In the genomic region with DNA sequence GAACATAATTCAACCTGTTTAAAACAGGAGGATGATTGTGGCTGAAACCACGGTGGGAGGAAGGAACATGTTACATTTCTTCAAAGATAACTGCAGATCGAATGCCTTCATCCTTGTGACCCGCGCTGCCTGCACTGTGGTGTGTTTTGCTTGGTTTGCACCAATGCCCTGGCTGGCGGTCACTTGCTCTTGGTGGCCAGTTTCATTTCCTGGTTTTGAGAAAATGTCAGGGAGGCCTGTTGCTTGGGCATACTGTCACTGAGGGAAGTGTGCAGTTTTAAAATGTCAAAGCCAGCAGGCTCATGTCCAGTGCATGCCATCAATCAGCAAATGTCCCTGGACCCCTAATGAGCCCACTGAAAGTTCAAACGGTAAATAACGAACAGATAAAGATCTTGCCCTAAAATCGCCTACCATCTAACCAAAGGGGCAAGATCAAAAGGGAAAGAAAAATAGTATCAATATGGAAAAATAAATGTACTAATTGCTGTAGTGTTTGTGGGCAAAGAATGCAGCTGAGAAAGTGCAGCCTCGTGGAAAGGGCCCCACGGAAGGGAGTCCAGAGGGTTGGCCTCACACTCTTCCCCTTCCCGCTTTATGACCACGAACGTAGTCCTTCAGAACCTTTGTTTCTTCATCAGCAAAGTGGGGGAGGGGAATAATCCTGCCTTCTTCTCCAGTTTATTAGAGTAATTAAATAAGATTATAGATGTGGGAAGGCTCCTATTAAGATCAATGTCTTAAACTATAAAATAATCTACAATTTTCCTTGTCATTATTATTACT, we compare ENCODE assay signal across 1 cellular context.
TF ChIP-seq lines count a peak whose summit lies in the region.

No MANE protein-coding gene starts in this region.

TF ChIP-seq in GM12878, 131 proteins besides CTCF, POLR2A, EP300 and RAD21 (continued from another document and continues in another):
- TF ChIP-seq, protein P1, sequence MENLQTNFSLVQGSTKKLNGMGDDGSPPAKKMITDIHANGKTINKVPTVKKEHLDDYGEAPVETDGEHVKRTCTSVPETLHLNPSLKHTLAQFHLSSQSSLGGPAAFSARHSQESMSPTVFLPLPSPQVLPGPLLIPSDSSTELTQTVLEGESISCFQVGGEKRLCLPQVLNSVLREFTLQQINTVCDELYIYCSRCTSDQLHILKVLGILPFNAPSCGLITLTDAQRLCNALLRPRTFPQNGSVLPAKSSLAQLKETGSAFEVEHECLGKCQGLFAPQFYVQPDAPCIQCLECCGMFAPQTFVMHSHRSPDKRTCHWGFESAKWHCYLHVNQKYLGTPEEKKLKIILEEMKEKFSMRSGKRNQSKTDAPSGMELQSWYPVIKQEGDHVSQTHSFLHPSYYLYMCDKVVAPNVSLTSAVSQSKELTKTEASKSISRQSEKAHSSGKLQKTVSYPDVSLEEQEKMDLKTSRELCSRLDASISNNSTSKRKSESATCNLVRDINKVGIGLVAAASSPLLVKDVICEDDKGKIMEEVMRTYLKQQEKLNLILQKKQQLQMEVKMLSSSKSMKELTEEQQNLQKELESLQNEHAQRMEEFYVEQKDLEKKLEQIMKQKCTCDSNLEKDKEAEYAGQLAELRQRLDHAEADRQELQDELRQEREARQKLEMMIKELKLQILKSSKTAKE (IDR thresholded peaks at IDR 0.05; ENCODE audit: low read depth, poor library complexity, severe bottlenecking) = peak; percentile 31
- TF ChIP-seq, protein P2, sequence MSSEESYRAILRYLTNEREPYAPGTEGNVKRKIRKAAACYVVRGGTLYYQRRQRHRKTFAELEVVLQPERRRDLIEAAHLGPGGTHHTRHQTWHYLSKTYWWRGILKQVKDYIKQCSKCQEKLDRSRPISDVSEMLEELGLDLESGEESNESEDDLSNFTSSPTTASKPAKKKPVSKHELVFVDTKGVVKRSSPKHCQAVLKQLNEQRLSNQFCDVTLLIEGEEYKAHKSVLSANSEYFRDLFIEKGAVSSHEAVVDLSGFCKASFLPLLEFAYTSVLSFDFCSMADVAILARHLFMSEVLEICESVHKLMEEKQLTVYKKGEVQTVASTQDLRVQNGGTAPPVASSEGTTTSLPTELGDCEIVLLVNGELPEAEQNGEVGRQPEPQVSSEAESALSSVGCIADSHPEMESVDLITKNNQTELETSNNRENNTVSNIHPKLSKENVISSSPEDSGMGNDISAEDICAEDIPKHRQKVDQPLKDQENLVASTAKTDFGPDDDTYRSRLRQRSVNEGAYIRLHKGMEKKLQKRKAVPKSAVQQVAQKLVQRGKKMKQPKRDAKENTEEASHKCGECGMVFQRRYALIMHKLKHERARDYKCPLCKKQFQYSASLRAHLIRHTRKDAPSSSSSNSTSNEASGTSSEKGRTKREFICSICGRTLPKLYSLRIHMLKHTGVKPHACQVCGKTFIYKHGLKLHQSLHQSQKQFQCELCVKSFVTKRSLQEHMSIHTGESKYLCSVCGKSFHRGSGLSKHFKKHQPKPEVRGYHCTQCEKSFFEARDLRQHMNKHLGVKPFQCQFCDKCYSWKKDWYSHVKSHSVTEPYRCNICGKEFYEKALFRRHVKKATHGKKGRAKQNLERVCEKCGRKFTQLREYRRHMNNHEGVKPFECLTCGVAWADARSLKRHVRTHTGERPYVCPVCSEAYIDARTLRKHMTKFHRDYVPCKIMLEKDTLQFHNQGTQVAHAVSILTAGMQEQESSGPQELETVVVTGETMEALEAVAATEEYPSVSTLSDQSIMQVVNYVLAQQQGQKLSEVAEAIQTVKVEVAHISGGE (CRISPR knock-in tag; IDR thresholded peaks at IDR 0.05) = no peak
- peak; percentile 17; the same call in 1 of the 2 replicates for TF ChIP-seq CREM (IDR thresholded peaks at IDR 0.05; ENCODE audit: low read depth)
- TF ChIP-seq MTA3 (IDR thresholded peaks at IDR 0.05; ENCODE audit: borderline replicate concordance, low read length) = peak; percentile 67; the same call in 1 of the 2 replicates
- TF ChIP-seq HDAC2 (IDR thresholded peaks at IDR 0.05) = no peak
- peak; percentile 68 for TF ChIP-seq NFIC (IDR thresholded peaks at IDR 0.05; ENCODE audit: low read depth, low read length)
- peak; percentile 36 to 42; a peak in 3 of 4 replicates for TF ChIP-seq BHLHE40 (IDR thresholded peaks at IDR 0.05; ENCODE audit: borderline replicate concordance in 1 of 2, low read depth in 2 of 2, low read length in 1 of 2)
- peak; percentile 71 for TF ChIP-seq IKZF1 (conservative IDR thresholded peaks at IDR 0.05)
- no peak for TF ChIP-seq SREBF2 (IDR thresholded peaks at IDR 0.05; ENCODE audit: low read length)
- TF ChIP-seq TBL1XR1 (IDR thresholded peaks at IDR 0.05; ENCODE audit: low read depth, low read length) = peak; percentile 31; the same call in 1 of the 2 replicates
- no peak for TF ChIP-seq CHD4 (IDR thresholded peaks at IDR 0.05)
- TF ChIP-seq, protein P3, sequence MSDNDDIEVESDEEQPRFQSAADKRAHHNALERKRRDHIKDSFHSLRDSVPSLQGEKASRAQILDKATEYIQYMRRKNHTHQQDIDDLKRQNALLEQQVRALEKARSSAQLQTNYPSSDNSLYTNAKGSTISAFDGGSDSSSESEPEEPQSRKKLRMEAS (IDR thresholded peaks at IDR 0.05; ENCODE audit: low read depth, low read length) = peak; percentile 42; the same call in 1 of the 2 replicates
- TF ChIP-seq, protein P4, sequence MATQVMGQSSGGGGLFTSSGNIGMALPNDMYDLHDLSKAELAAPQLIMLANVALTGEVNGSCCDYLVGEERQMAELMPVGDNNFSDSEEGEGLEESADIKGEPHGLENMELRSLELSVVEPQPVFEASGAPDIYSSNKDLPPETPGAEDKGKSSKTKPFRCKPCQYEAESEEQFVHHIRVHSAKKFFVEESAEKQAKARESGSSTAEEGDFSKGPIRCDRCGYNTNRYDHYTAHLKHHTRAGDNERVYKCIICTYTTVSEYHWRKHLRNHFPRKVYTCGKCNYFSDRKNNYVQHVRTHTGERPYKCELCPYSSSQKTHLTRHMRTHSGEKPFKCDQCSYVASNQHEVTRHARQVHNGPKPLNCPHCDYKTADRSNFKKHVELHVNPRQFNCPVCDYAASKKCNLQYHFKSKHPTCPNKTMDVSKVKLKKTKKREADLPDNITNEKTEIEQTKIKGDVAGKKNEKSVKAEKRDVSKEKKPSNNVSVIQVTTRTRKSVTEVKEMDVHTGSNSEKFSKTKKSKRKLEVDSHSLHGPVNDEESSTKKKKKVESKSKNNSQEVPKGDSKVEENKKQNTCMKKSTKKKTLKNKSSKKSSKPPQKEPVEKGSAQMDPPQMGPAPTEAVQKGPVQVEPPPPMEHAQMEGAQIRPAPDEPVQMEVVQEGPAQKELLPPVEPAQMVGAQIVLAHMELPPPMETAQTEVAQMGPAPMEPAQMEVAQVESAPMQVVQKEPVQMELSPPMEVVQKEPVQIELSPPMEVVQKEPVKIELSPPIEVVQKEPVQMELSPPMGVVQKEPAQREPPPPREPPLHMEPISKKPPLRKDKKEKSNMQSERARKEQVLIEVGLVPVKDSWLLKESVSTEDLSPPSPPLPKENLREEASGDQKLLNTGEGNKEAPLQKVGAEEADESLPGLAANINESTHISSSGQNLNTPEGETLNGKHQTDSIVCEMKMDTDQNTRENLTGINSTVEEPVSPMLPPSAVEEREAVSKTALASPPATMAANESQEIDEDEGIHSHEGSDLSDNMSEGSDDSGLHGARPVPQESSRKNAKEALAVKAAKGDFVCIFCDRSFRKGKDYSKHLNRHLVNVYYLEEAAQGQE (IDR thresholded peaks at IDR 0.05; ENCODE audit: low read depth, low read length) = no peak
- no peak for TF ChIP-seq NBN (IDR thresholded peaks at IDR 0.05)
- TF ChIP-seq CHD1 (IDR thresholded peaks at IDR 0.05; ENCODE audit: low read depth, low read length) = no peak
- no peak for TF ChIP-seq ZNF217 (IDR thresholded peaks at IDR 0.05)
- TF ChIP-seq NFYA (IDR thresholded peaks at IDR 0.05; ENCODE audit: borderline replicate concordance, low read depth, low read length) = no peak
- TF ChIP-seq, protein P5, sequence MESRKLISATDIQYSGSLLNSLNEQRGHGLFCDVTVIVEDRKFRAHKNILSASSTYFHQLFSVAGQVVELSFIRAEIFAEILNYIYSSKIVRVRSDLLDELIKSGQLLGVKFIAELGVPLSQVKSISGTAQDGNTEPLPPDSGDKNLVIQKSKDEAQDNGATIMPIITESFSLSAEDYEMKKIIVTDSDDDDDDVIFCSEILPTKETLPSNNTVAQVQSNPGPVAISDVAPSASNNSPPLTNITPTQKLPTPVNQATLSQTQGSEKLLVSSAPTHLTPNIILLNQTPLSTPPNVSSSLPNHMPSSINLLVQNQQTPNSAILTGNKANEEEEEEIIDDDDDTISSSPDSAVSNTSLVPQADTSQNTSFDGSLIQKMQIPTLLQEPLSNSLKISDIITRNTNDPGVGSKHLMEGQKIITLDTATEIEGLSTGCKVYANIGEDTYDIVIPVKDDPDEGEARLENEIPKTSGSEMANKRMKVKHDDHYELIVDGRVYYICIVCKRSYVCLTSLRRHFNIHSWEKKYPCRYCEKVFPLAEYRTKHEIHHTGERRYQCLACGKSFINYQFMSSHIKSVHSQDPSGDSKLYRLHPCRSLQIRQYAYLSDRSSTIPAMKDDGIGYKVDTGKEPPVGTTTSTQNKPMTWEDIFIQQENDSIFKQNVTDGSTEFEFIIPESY (IDR thresholded peaks at IDR 0.05) = no peak
- TF ChIP-seq, protein P6, sequence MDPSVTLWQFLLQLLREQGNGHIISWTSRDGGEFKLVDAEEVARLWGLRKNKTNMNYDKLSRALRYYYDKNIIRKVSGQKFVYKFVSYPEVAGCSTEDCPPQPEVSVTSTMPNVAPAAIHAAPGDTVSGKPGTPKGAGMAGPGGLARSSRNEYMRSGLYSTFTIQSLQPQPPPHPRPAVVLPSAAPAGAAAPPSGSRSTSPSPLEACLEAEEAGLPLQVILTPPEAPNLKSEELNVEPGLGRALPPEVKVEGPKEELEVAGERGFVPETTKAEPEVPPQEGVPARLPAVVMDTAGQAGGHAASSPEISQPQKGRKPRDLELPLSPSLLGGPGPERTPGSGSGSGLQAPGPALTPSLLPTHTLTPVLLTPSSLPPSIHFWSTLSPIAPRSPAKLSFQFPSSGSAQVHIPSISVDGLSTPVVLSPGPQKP (IDR thresholded peaks at IDR 0.05; ENCODE audit: low read depth, low read length) = no peak
- TF ChIP-seq BRCA1 (IDR thresholded peaks at IDR 0.05; ENCODE audit: low read depth, low read length) = no peak
- TF ChIP-seq NRF1 (conservative IDR thresholded peaks at IDR 0.05; ENCODE audit: low read depth, low read length) = no peak
- no peak for TF ChIP-seq FOXK2 (IDR thresholded peaks at IDR 0.05)
- peak; percentile 88 for TF ChIP-seq RUNX3 (IDR thresholded peaks at IDR 0.05; ENCODE audit: low read length)
- TF ChIP-seq EED (IDR thresholded peaks at IDR 0.05; ENCODE audit: low read depth) = peak; percentile 75; the same call in 1 of the 2 replicates
- TF ChIP-seq ZNF274 (IDR thresholded peaks at IDR 0.05; ENCODE audit: insufficient read depth, insufficient read length) = no peak
- peak; percentile 64 to 78; a peak in 3 of 4 replicates for TF ChIP-seq IKZF2 (IDR thresholded peaks at IDR 0.05)
- TF ChIP-seq ZNF384 (IDR thresholded peaks at IDR 0.05; ENCODE audit: borderline replicate concordance, low read depth, low read length) = no peak
- peak; percentile 70 for TF ChIP-seq MTA2 (IDR thresholded peaks at IDR 0.05; ENCODE audit: low read depth)
- TF ChIP-seq, protein P7, sequence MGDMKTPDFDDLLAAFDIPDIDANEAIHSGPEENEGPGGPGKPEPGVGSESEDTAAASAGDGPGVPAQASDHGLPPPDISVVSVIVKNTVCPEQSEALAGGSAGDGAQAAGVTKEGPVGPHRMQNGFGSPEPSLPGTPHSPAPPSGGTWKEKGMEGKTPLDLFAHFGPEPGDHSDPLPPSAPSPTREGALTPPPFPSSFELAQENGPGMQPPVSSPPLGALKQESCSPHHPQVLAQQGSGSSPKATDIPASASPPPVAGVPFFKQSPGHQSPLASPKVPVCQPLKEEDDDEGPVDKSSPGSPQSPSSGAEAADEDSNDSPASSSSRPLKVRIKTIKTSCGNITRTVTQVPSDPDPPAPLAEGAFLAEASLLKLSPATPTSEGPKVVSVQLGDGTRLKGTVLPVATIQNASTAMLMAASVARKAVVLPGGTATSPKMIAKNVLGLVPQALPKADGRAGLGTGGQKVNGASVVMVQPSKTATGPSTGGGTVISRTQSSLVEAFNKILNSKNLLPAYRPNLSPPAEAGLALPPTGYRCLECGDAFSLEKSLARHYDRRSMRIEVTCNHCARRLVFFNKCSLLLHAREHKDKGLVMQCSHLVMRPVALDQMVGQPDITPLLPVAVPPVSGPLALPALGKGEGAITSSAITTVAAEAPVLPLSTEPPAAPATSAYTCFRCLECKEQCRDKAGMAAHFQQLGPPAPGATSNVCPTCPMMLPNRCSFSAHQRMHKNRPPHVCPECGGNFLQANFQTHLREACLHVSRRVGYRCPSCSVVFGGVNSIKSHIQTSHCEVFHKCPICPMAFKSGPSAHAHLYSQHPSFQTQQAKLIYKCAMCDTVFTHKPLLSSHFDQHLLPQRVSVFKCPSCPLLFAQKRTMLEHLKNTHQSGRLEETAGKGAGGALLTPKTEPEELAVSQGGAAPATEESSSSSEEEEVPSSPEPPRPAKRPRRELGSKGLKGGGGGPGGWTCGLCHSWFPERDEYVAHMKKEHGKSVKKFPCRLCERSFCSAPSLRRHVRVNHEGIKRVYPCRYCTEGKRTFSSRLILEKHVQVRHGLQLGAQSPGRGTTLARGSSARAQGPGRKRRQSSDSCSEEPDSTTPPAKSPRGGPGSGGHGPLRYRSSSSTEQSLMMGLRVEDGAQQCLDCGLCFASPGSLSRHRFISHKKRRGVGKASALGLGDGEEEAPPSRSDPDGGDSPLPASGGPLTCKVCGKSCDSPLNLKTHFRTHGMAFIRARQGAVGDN (IDR thresholded peaks at IDR 0.05) = peak; percentile 39; the same call in 1 of the 2 replicates
- no peak for TF ChIP-seq NR2C2 (IDR thresholded peaks at IDR 0.05; ENCODE audit: borderline replicate concordance, control insufficient read depth, insufficient read length, low read depth)
- TF ChIP-seq, protein P8, sequence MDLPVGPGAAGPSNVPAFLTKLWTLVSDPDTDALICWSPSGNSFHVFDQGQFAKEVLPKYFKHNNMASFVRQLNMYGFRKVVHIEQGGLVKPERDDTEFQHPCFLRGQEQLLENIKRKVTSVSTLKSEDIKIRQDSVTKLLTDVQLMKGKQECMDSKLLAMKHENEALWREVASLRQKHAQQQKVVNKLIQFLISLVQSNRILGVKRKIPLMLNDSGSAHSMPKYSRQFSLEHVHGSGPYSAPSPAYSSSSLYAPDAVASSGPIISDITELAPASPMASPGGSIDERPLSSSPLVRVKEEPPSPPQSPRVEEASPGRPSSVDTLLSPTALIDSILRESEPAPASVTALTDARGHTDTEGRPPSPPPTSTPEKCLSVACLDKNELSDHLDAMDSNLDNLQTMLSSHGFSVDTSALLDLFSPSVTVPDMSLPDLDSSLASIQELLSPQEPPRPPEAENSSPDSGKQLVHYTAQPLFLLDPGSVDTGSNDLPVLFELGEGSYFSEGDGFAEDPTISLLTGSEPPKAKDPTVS (IDR thresholded peaks at IDR 0.05; ENCODE audit: low read depth, low read length) = no peak
- no peak for TF ChIP-seq MYB (IDR thresholded peaks at IDR 0.05; ENCODE audit: borderline replicate concordance, low read depth, low read length)
- TF ChIP-seq HDGF (IDR thresholded peaks at IDR 0.05) = no peak
